8 cellular contexts compared by ENCODE assay signal in the genomic region with DNA sequence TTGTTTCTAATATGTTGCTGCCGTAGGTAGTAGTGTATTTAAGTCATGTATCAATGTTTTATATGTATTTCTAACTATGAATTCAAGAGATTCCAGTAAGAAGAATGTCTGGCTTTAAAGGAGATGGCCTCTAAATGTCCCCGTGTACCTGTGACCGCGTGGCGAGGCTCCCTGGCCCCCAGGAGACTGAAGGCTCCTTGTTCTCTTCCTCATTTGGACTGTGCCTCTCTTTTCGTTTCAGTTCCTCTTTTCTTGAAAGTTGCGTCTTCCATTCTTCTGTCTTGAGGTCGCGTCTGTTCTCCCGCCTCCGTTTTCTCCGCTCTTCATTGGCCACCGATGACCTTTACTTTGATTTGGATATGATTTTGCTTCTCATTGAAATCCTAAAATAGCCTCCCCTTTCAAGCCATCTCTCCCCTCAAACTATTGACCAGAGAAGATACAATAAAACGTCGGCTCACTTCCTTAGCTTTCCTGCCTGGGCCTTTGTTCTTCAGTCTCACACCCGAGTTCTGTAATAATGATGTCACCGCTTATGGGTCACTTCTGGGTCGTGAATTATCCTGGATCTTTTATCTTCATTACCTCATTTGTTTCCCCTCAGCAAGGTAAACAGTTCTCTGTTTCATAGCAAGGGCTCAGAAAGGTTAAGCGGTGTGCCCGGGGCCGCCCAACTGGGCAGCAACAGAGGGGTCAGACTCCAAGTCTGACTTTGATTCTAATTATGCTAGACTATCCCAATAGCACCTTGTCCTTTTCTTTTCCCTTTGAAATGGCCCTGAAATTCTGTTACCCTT. TPM values are rescaled to one million over a fixed set of nuclear protein-coding genes. Genes with fewer than 3 reads are reported as not detected.
DNase-seq lines count a peak whose midpoint lies in the region; ATAC-seq lines count a peak whose summit lies in the region.

No MANE protein-coding gene starts in this region.

- H3K27me3 Mint-ChIP-seq in IgD-negative memory B cell, result no peaks in the 10 kb centered on the region
- H3K27me3 Mint-ChIP-seq in activated CD8-positive, alpha-beta T cell treated with anti-CD3 and anti-CD28 coated beads, Interleukin-2, amount 10 ng/mL, durations not matched to agents 7 days and 5 days (ENCODE audit: low read depth), result no peaks in the 10 kb centered on the region
- H3K27me3 Mint-ChIP-seq in activated CD8-positive, alpha-beta memory T cell treated with anti-CD3 and anti-CD28 coated beads, Interleukin-2, amount 10 ng/mL, durations not matched to agents 7 days and 5 days, result no peaks in the 10 kb centered on the region

- peak; percentile 87 for ATAC-seq in GM18499 (IDR thresholded peaks at IDR 0.05; ENCODE audit: insufficient read depth, unreplicated experiment)
- peak; percentile 81 for ATAC-seq in GM21528 (IDR thresholded peaks at IDR 0.05; ENCODE audit: low FRiP score, unreplicated experiment)
- ATAC-seq in activated CD8-positive, alpha-beta T cell treated with anti-CD3 and anti-CD28 coated beads, Interleukin-2, amount 10 ng/mL, durations not matched to agents 7 days and 5 days, result no peak
- ATAC-seq in activated CD8-positive, alpha-beta memory T cell treated with anti-CD3 and anti-CD28 coated beads, Interleukin-2, amount 10 ng/mL, durations not matched to agents 7 days and 5 days, result no peak

- peaks cover 30% of the 10 kb centered on the region for H3K36me3 Mint-ChIP-seq in IgD-negative memory B cell
- H3K36me3 Mint-ChIP-seq in activated CD8-positive, alpha-beta T cell treated with anti-CD3 and anti-CD28 coated beads, Interleukin-2, amount 10 ng/mL, durations not matched to agents 7 days and 5 days (ENCODE audit: low read depth), result peaks cover 61% of the 10 kb centered on the region
- H3K36me3 Mint-ChIP-seq in activated CD8-positive, alpha-beta memory T cell treated with anti-CD3 and anti-CD28 coated beads, Interleukin-2, amount 10 ng/mL, durations not matched to agents 7 days and 5 days, result peaks cover 36% of the 10 kb centered on the region

- no peaks in the 10 kb centered on the region for H3K9me3 Mint-ChIP-seq in IgD-negative memory B cell
- H3K9me3 Mint-ChIP-seq in activated CD8-positive, alpha-beta T cell treated with anti-CD3 and anti-CD28 coated beads, Interleukin-2, amount 10 ng/mL, durations not matched to agents 7 days and 5 days (ENCODE audit: insufficient read depth), result no peaks in the 10 kb centered on the region
- no peaks in the 10 kb centered on the region for H3K9me3 Mint-ChIP-seq in activated CD8-positive, alpha-beta memory T cell treated with anti-CD3 and anti-CD28 coated beads, Interleukin-2, amount 10 ng/mL, durations not matched to agents 7 days and 5 days (ENCODE audit: low read depth)

- peaks cover 20 to 35% (median 20%) of the 10 kb centered on the region in 3 donors for H3K4me1 Mint-ChIP-seq in IgD-negative memory B cell
- H3K4me1 Mint-ChIP-seq in activated CD8-positive, alpha-beta T cell treated with anti-CD3 and anti-CD28 coated beads, Interleukin-2, amount 10 ng/mL, durations not matched to agents 7 days and 5 days (ENCODE audit: low read depth), result no peaks in the 10 kb centered on the region
- H3K4me1 Mint-ChIP-seq in activated CD8-positive, alpha-beta memory T cell treated with anti-CD3 and anti-CD28 coated beads, Interleukin-2, amount 10 ng/mL, durations not matched to agents 7 days and 5 days, result no peaks in the 10 kb centered on the region

- POLR2A ChIA-PET in activated CD8-positive, alpha-beta T cell treated with anti-CD3 and anti-CD28 coated beads, Interleukin-2, amount 10 ng/mL, durations not matched to agents 7 days and 5 days (lab: Charles Lee), result no interaction called here

- DNase-seq in iris pigment epithelial cell (ENCODE audit: low read depth) (peak; percentile 46), NCI-H2081 (lab: John Stamatoyannopoulos, UW) (no peak)
- DNase-seq in activated CD4-positive, alpha-beta T cell treated with anti-CD3 and anti-CD28 coated beads for 1 hour, result no peak
- DNase-seq in activated CD8-positive, alpha-beta T cell treated with anti-CD3 and anti-CD28 coated beads, Interleukin-2, amount 10 ng/mL, durations not matched to agents 7 days and 5 days, result no peak
- no peak for DNase-seq in activated CD8-positive, alpha-beta memory T cell treated with anti-CD3 and anti-CD28 coated beads, Interleukin-2, amount 10 ng/mL, durations not matched to agents 7 days and 5 days

- H3K27ac Mint-ChIP-seq in IgD-negative memory B cell, result peak overlapping the region; percentile 72 to 97 (median 84)
- no peak overlapping the region for H3K27ac Mint-ChIP-seq in activated CD8-positive, alpha-beta T cell treated with anti-CD3 and anti-CD28 coated beads, Interleukin-2, amount 10 ng/mL, durations not matched to agents 7 days and 5 days
- H3K27ac Mint-ChIP-seq in activated CD8-positive, alpha-beta memory T cell treated with anti-CD3 and anti-CD28 coated beads, Interleukin-2, amount 10 ng/mL, durations not matched to agents 7 days and 5 days, result no peak overlapping the region

- CTCF ChIA-PET in activated CD8-positive, alpha-beta T cell treated with anti-CD3 and anti-CD28 coated beads, Interleukin-2, amount 10 ng/mL, durations not matched to agents 7 days and 5 days (lab: Charles Lee), result interaction anchor here (0.6 kb wide), 1 partner anchor 14 kb away, joined by 4 read pairs; no protein-coding TSS in a partner anchor
- CTCF ChIA-PET in activated CD8-positive, alpha-beta memory T cell treated with anti-CD3 and anti-CD28 coated beads, Interleukin-2, amount 10 ng/mL, durations not matched to agents 7 days and 5 days (lab: Charles Lee), result interaction anchor here (1.2 to 1.4 kb wide), 2 partner anchors 21 kb away, joined by 3 read pairs; no protein-coding TSS in a partner anchor

- H3K4me3 Mint-ChIP-seq in IgD-negative memory B cell, result peak overlapping the region; percentile 22 to 83 (median 50)
- no peak overlapping the region for H3K4me3 Mint-ChIP-seq in activated CD8-positive, alpha-beta T cell treated with anti-CD3 and anti-CD28 coated beads, Interleukin-2, amount 10 ng/mL, durations not matched to agents 7 days and 5 days
- no peak overlapping the region for H3K4me3 Mint-ChIP-seq in activated CD8-positive, alpha-beta memory T cell treated with anti-CD3 and anti-CD28 coated beads, Interleukin-2, amount 10 ng/mL, durations not matched to agents 7 days and 5 days

RNA-seq across cellular contexts. Expression of a gene that starts 28.7 kb away (rescaled TPM):
- polyA plus RNA-seq in IgD-negative memory B cell, result 79.5 TPM
- 10 to 100 TPM; 43.2 to 49.9 TPM for total RNA-seq in activated CD8-positive, alpha-beta T cell treated with anti-CD3 and anti-CD28 coated beads, Interleukin-2, amount 10 ng/mL, durations not matched to agents 7 days and 5 days
- total RNA-seq in activated CD8-positive, alpha-beta memory T cell treated with anti-CD3 and anti-CD28 coated beads, Interleukin-2, amount 10 ng/mL, durations not matched to agents 7 days and 5 days, result 10 to 100 TPM; 44.0 to 49.7 TPM

Comparison
In these comparisons a context has a peak if more than half of its experiments do, and no peak if none do; other contexts are left out.
1. ATAC-seq: peak in GM18499 (single experiment) and GM21528 (single experiment); none in activated CD8-positive, alpha-beta T cell treated with anti-CD3 and anti-CD28 coated beads, Interleukin-2, amount 10 ng/mL, durations not matched to agents 7 days and 5 days (single experiment) and activated CD8-positive, alpha-beta memory T cell treated with anti-CD3 and anti-CD28 coated beads, Interleukin-2, amount 10 ng/mL, durations not matched to agents 7 days and 5 days (single experiment).
2. H3K27ac Mint-ChIP-seq: peak in IgD-negative memory B cell (3 of 3); none in activated CD8-positive, alpha-beta T cell treated with anti-CD3 and anti-CD28 coated beads, Interleukin-2, amount 10 ng/mL, durations not matched to agents 7 days and 5 days (single experiment) and activated CD8-positive, alpha-beta memory T cell treated with anti-CD3 and anti-CD28 coated beads, Interleukin-2, amount 10 ng/mL, durations not matched to agents 7 days and 5 days (single experiment).
3. H3K4me3 Mint-ChIP-seq: peak in IgD-negative memory B cell (4 of 4); none in activated CD8-positive, alpha-beta T cell treated with anti-CD3 and anti-CD28 coated beads, Interleukin-2, amount 10 ng/mL, durations not matched to agents 7 days and 5 days (single experiment) and activated CD8-positive, alpha-beta memory T cell treated with anti-CD3 and anti-CD28 coated beads, Interleukin-2, amount 10 ng/mL, durations not matched to agents 7 days and 5 days (single experiment).